In genomic region chr11:8290122-8290810, GRCh38 we compare ENCODE assay signal across 17 cellular contexts. TPM values are rescaled to one million over a fixed set of nuclear protein-coding genes. Genes with fewer than 3 reads are reported as not detected.
DNase-seq lines count a peak whose midpoint lies in the region; TF ChIP-seq lines count a peak whose summit lies in the region.
"Had no signal": no experiment of that assay in that cellular context is flagged by ENCODE, and none has a peak within 500 bp of the region (broad histone marks: within the 10 kb centered on the region; RNA-seq: fewer than 3 reads in every experiment).

No MANE protein-coding gene starts in this region.

- WGBS in lower leg skin, 2 donors = 79 to 90% methylated on average over 7 of the region's 7 CpGs

- peaks cover 2% of the 10 kb centered on the region for H3K27me3 Mint-ChIP-seq in activated CD4-positive, alpha-beta memory T cell treated with anti-CD3 and anti-CD28 coated beads, Interleukin-2, amount 10 ng/mL, durations not matched to agents 7 days and 5 days
- H3K27me3 Mint-ChIP-seq in endothelial cell (ENCODE audit: unreplicated experiment) = peaks cover 2% of the 10 kb centered on the region

- DNase-seq in DMS153 treated with DMSO at 0.1 percent for 48 hours (lab: John Stamatoyannopoulos, UW; ENCODE audit: unreplicated experiment) = peak; percentile 50
- DNase-seq in NCI-H1417 (lab: John Stamatoyannopoulos, UW) = peak; percentile 67 to 98 (median 89)
- DNase-seq in NCI-H524 treated with DMSO at 0.1 percent for 48 hours (lab: John Stamatoyannopoulos, UW) = peak; percentile 91
- DNase-seq in lower leg skin (ENCODE audit: low spot score in 2 of 2) = peak; percentile 11 to 60
- DNase-seq in activated CD4-positive, alpha-beta memory T cell treated with anti-CD3 and anti-CD28 coated beads, Interleukin-2, amount 10 ng/mL, durations not matched to agents 7 days and 5 days = no peak
- DNase-seq in SKM-1 treated with dmso at 0.1 percent for 144 hours (lab: John Stamatoyannopoulos, UW; ENCODE audit: unreplicated experiment) = no peak
- DNase-seq in endothelial cell (ENCODE audit: low spot score) = no peak
- DNase-seq in cerebellar cortex (ENCODE audit: low spot score) = no peak
- DNase-seq: activated B cell treated with CpG ODN at 0.5 μM for 24 hours; activated naive CD4-positive, alpha-beta T cell; cortex of kidney; left colon; NCI-H1048; stimulated activated CD4-positive, alpha-beta T cell treated with anti-CD3 and anti-CD28 coated beads, Interleukin-15, amount 100 ng/mL, for 24 hours had no signal

- no peaks in the 10 kb centered on the region for H3K9me3 Mint-ChIP-seq in activated CD4-positive, alpha-beta memory T cell treated with anti-CD3 and anti-CD28 coated beads, Interleukin-2, amount 10 ng/mL, durations not matched to agents 7 days and 5 days
- no peaks in the 10 kb centered on the region for H3K9me3 Mint-ChIP-seq in endothelial cell (ENCODE audit: unreplicated experiment)
- H3K9me3 Mint-ChIP-seq: activated B cell treated with CpG ODN at 0.5 μM for 24 hours had no signal

- H3K4me1 Mint-ChIP-seq in activated CD4-positive, alpha-beta memory T cell treated with anti-CD3 and anti-CD28 coated beads, Interleukin-2, amount 10 ng/mL, durations not matched to agents 7 days and 5 days = no peaks in the 10 kb centered on the region
- no peaks in the 10 kb centered on the region for H3K4me1 Mint-ChIP-seq in endothelial cell (ENCODE audit: unreplicated experiment)
- H3K4me1 Mint-ChIP-seq: activated B cell treated with CpG ODN at 0.5 μM for 24 hours had no signal

- intact Hi-C loops in lower leg skin (cut with DNase I; ENCODE audit: low total_unique reads) = no loop called here

- POLR2A ChIA-PET in activated CD4-positive, alpha-beta memory T cell treated with anti-CD3 and anti-CD28 coated beads, Interleukin-2, amount 10 ng/mL, durations not matched to agents 7 days and 5 days (lab: Charles Lee) = no interaction called here

- CTCF ChIA-PET in activated CD4-positive, alpha-beta memory T cell treated with anti-CD3 and anti-CD28 coated beads, Interleukin-2, amount 10 ng/mL, durations not matched to agents 7 days and 5 days (lab: Charles Lee) = no interaction called here

- TF ChIP-seq CTCF in lower leg skin (IDR thresholded peaks at IDR 0.05) (no peak), endothelial cell (IDR thresholded peaks at IDR 0.05; ENCODE audit: unreplicated experiment) (no peak)

- H3K36me3 Mint-ChIP-seq in activated CD4-positive, alpha-beta memory T cell treated with anti-CD3 and anti-CD28 coated beads, Interleukin-2, amount 10 ng/mL, durations not matched to agents 7 days and 5 days (ENCODE audit: low read depth) = no peaks in the 10 kb centered on the region
- no peaks in the 10 kb centered on the region for H3K36me3 Mint-ChIP-seq in endothelial cell (ENCODE audit: low read depth, unreplicated experiment)

- no peak for TF ChIP-seq POLR2A in lower leg skin (IDR thresholded peaks at IDR 0.05)

- no peak overlapping the region for H3K27ac Mint-ChIP-seq in activated CD4-positive, alpha-beta memory T cell treated with anti-CD3 and anti-CD28 coated beads, Interleukin-2, amount 10 ng/mL, durations not matched to agents 7 days and 5 days
- no peak overlapping the region for H3K27ac Mint-ChIP-seq in endothelial cell (ENCODE audit: unreplicated experiment)
- H3K27ac Mint-ChIP-seq: activated B cell treated with CpG ODN at 0.5 μM for 24 hours had no signal

- no peak overlapping the region for H3K4me3 ChIP-seq in lower leg skin (ENCODE audit: low read depth, poor library complexity, severe bottlenecking)
- H3K4me3 ChIP-seq: heart left ventricle had no signal

- no peak overlapping the region for H3K4me3 Mint-ChIP-seq in activated CD4-positive, alpha-beta memory T cell treated with anti-CD3 and anti-CD28 coated beads, Interleukin-2, amount 10 ng/mL, durations not matched to agents 7 days and 5 days
- no peak overlapping the region for H3K4me3 Mint-ChIP-seq in endothelial cell (ENCODE audit: unreplicated experiment)
- H3K4me3 Mint-ChIP-seq: activated B cell treated with CpG ODN at 0.5 μM for 24 hours had no signal

RNA-seq across cellular contexts. Expression of gene LMO1, which starts 26.6 kb away (rescaled TPM):
- total RNA-seq in lower leg skin = 10 to 100 TPM in 1 of 4 donors, 1 to 10 TPM in 3; 7.0 to 19.3 (median 8.4) TPM
- total RNA-seq in activated CD4-positive, alpha-beta memory T cell treated with anti-CD3 and anti-CD28 coated beads, Interleukin-2, amount 10 ng/mL, durations not matched to agents 7 days and 5 days = not detected
- total RNA-seq in endothelial cell (ENCODE audit: unreplicated experiment) = not detected
- total RNA-seq: activated B cell treated with CpG ODN at 0.5 μM for 24 hours, Daoy, left colon, pulmonary artery endothelial cell had no signal

Comparison
In these comparisons a context has a peak if more than half of its experiments do, and no peak if none do; other contexts are left out.
1. DNase-seq: peak in DMS153 treated with DMSO at 0.1 percent for 48 hours (single experiment), NCI-H1417 (3 of 3), NCI-H524 treated with DMSO at 0.1 percent for 48 hours (single experiment) and lower leg skin (2 of 2); none in activated CD4-positive, alpha-beta memory T cell treated with anti-CD3 and anti-CD28 coated beads, Interleukin-2, amount 10 ng/mL, durations not matched to agents 7 days and 5 days (single experiment), SKM-1 treated with dmso at 0.1 percent for 144 hours (single experiment), endothelial cell (single experiment) and cerebellar cortex (single experiment).